ENCODE assay signal across 1 cellular context in genomic region chr19:11091343-11092153, GRCh38.
TF ChIP-seq lines count a peak whose summit lies in the region.

No MANE protein-coding gene starts in this region.

TF ChIP-seq in HepG2, 621 proteins besides CTCF, POLR2A, EP300 and RAD21 (continued from another document and continues in another):
- TF ChIP-seq, protein P1, sequence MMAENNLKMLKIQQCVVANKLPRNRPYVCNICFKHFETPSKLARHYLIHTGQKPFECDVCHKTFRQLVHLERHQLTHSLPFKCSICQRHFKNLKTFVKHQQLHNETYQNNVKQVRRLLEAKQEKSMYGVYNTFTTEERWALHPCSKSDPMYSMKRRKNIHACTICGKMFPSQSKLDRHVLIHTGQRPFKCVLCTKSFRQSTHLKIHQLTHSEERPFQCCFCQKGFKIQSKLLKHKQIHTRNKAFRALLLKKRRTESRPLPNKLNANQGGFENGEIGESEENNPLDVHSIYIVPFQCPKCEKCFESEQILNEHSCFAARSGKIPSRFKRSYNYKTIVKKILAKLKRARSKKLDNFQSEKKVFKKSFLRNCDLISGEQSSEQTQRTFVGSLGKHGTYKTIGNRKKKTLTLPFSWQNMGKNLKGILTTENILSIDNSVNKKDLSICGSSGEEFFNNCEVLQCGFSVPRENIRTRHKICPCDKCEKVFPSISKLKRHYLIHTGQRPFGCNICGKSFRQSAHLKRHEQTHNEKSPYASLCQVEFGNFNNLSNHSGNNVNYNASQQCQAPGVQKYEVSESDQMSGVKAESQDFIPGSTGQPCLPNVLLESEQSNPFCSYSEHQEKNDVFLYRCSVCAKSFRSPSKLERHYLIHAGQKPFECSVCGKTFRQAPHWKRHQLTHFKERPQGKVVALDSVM (CRISPR knock-in tag; IDR thresholded peaks at IDR 0.05), result peak; percentile 85
- TF ChIP-seq FOXC1 (CRISPR knock-in tag; IDR thresholded peaks at IDR 0.05; ENCODE audit: borderline replicate concordance) (no peak), ZNF281 (CRISPR knock-in tag; IDR thresholded peaks at IDR 0.05; ENCODE audit: borderline replicate concordance) (no peak), ZNF724P (CRISPR knock-in tag; IDR thresholded peaks at IDR 0.05; ENCODE audit: borderline replicate concordance) (no peak), ZNF672 (CRISPR knock-in tag; IDR thresholded peaks at IDR 0.05) (no peak), ZBTB44 (CRISPR knock-in tag; IDR thresholded peaks at IDR 0.05) (no peak), SRY (CRISPR knock-in tag; IDR thresholded peaks at IDR 0.05) (no peak), ZNF343 (CRISPR knock-in tag; IDR thresholded peaks at IDR 0.05) (no peak), JUNB (CRISPR knock-in tag; IDR thresholded peaks at IDR 0.05; ENCODE audit: borderline replicate concordance) (no peak), SKIL (CRISPR knock-in tag; IDR thresholded peaks at IDR 0.05; ENCODE audit: borderline replicate concordance) (no peak; the same call in 1 of the 2 replicates), REPIN1 (CRISPR knock-in tag; IDR thresholded peaks at IDR 0.05; ENCODE audit: borderline replicate concordance, low read depth) (no peak), ELF3 (CRISPR knock-in tag; IDR thresholded peaks at IDR 0.05) (peak; percentile 62; the same call in 1 of the 2 replicates), CBX1 (IDR thresholded peaks at IDR 0.05; ENCODE audit: low read depth) (no peak), GZF1 (CRISPR knock-in tag; IDR thresholded peaks at IDR 0.05) (no peak), ZNF562 (CRISPR knock-in tag; IDR thresholded peaks at IDR 0.05; ENCODE audit: borderline replicate concordance) (no peak), ZNF556 (CRISPR knock-in tag; IDR thresholded peaks at IDR 0.05; ENCODE audit: borderline replicate concordance) (no peak), KDM1A (CRISPR knock-in tag; IDR thresholded peaks at IDR 0.05) (no peak), TP53 (CRISPR knock-in tag; conservative IDR thresholded peaks at IDR 0.05) (0 out of 2 replicates have a peak, but pooled peaks have one; percentile 42), HMGA1 (CRISPR knock-in tag; conservative IDR thresholded peaks at IDR 0.05) (no peak), ZNF552 (CRISPR knock-in tag; IDR thresholded peaks at IDR 0.05; ENCODE audit: borderline replicate concordance) (no peak), ZNF768 (CRISPR knock-in tag; IDR thresholded peaks at IDR 0.05) (no peak), ARHGAP35 (CRISPR knock-in tag; IDR thresholded peaks at IDR 0.05; ENCODE audit: borderline replicate concordance) (no peak), ZNF598 (CRISPR knock-in tag; IDR thresholded peaks at IDR 0.05; ENCODE audit: borderline replicate concordance) (no peak), SYNCRIP (IDR thresholded peaks at IDR 0.05; ENCODE audit: insufficient read depth, low read depth, low read length) (no peak), ZFX (CRISPR knock-in tag; IDR thresholded peaks at IDR 0.05; ENCODE audit: low read depth) (no peak), TARDBP (CRISPR knock-in tag; IDR thresholded peaks at IDR 0.05) (no peak), NFRKB (IDR thresholded peaks at IDR 0.05) (no peak), JARID2 (CRISPR knock-in tag; IDR thresholded peaks at IDR 0.05; ENCODE audit: insufficient replicate concordance) (no peak)
- TF ChIP-seq, protein P2, sequence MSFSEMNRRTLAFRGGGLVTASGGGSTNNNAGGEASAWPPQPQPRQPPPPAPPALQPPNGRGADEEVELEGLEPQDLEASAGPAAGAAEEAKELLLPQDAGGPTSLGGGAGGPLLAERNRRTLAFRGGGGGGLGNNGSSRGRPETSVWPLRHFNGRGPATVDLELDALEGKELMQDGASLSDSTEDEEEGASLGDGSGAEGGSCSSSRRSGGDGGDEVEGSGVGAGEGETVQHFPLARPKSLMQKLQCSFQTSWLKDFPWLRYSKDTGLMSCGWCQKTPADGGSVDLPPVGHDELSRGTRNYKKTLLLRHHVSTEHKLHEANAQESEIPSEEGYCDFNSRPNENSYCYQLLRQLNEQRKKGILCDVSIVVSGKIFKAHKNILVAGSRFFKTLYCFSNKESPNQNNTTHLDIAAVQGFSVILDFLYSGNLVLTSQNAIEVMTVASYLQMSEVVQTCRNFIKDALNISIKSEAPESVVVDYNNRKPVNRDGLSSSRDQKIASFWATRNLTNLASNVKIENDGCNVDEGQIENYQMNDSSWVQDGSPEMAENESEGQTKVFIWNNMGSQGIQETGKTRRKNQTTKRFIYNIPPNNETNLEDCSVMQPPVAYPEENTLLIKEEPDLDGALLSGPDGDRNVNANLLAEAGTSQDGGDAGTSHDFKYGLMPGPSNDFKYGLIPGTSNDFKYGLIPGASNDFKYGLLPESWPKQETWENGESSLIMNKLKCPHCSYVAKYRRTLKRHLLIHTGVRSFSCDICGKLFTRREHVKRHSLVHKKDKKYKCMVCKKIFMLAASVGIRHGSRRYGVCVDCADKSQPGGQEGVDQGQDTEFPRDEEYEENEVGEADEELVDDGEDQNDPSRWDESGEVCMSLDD (CRISPR knock-in tag; IDR thresholded peaks at IDR 0.05; ENCODE audit: borderline replicate concordance), result no peak
- TF ChIP-seq, protein P3, sequence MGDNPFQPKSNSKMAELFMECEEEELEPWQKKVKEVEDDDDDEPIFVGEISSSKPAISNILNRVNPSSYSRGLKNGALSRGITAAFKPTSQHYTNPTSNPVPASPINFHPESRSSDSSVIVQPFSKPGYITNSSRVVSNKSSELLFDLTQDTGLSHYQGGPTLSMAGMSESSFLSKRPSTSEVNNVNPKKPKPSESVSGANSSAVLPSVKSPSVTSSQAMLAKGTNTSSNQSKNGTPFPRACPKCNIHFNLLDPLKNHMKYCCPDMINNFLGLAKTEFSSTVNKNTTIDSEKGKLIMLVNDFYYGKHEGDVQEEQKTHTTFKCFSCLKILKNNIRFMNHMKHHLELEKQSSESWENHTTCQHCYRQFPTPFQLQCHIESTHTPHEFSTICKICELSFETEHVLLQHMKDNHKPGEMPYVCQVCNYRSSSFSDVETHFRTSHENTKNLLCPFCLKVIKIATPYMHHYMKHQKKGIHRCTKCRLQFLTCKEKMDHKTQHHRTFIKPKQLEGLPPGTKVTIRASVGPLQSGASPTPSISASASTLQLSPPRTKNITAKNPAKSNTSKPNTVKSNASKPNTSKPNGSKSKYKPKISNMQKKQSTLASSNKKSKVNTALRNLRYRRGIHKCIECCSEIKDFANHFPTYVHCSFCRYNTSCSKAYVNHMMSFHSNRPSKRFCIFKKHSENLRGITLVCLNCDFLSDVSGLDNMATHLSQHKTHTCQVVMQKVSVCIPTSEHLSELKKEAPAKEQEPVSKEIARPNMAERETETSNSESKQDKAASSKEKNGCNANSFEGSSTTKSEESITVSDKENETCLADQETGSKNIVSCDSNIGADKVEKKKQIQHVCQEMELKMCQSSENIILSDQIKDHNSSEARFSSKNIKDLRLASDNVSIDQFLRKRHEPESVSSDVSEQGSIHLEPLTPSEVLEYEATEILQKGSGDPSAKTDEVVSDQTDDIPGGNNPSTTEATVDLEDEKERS (CRISPR knock-in tag; IDR thresholded peaks at IDR 0.05), result no peak
- TF ChIP-seq, protein P4, sequence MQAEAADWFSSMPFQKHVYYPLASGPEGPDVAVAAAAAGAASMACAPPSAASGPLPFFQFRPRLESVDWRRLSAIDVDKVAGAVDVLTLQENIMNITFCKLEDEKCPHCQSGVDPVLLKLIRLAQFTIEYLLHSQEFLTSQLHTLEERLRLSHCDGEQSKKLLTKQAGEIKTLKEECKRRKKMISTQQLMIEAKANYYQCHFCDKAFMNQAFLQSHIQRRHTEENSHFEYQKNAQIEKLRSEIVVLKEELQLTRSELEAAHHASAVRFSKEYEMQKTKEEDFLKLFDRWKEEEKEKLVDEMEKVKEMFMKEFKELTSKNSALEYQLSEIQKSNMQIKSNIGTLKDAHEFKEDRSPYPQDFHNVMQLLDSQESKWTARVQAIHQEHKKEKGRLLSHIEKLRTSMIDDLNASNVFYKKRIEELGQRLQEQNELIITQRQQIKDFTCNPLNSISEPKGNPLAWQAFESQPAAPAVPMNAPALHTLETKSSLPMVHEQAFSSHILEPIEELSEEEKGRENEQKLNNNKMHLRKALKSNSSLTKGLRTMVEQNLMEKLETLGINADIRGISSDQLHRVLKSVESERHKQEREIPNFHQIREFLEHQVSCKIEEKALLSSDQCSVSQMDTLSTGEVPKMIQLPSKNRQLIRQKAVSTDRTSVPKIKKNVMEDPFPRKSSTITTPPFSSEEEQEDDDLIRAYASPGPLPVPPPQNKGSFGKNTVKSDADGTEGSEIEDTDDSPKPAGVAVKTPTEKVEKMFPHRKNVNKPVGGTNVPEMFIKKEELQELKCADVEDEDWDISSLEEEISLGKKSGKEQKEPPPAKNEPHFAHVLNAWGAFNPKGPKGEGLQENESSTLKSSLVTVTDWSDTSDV (CRISPR knock-in tag; IDR thresholded peaks at IDR 0.05), result no peak
- TF ChIP-seq, protein P5, sequence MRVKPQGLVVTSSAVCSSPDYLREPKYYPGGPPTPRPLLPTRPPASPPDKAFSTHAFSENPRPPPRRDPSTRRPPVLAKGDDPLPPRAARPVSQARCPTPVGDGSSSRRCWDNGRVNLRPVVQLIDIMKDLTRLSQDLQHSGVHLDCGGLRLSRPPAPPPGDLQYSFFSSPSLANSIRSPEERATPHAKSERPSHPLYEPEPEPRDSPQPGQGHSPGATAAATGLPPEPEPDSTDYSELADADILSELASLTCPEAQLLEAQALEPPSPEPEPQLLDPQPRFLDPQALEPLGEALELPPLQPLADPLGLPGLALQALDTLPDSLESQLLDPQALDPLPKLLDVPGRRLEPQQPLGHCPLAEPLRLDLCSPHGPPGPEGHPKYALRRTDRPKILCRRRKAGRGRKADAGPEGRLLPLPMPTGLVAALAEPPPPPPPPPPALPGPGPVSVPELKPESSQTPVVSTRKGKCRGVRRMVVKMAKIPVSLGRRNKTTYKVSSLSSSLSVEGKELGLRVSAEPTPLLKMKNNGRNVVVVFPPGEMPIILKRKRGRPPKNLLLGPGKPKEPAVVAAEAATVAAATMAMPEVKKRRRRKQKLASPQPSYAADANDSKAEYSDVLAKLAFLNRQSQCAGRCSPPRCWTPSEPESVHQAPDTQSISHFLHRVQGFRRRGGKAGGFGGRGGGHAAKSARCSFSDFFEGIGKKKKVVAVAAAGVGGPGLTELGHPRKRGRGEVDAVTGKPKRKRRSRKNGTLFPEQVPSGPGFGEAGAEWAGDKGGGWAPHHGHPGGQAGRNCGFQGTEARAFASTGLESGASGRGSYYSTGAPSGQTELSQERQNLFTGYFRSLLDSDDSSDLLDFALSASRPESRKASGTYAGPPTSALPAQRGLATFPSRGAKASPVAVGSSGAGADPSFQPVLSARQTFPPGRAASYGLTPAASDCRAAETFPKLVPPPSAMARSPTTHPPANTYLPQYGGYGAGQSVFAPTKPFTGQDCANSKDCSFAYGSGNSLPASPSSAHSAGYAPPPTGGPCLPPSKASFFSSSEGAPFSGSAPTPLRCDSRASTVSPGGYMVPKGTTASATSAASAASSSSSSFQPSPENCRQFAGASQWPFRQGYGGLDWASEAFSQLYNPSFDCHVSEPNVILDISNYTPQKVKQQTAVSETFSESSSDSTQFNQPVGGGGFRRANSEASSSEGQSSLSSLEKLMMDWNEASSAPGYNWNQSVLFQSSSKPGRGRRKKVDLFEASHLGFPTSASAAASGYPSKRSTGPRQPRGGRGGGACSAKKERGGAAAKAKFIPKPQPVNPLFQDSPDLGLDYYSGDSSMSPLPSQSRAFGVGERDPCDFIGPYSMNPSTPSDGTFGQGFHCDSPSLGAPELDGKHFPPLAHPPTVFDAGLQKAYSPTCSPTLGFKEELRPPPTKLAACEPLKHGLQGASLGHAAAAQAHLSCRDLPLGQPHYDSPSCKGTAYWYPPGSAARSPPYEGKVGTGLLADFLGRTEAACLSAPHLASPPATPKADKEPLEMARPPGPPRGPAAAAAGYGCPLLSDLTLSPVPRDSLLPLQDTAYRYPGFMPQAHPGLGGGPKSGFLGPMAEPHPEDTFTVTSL (CRISPR knock-in tag; IDR thresholded peaks at IDR 0.05; ENCODE audit: borderline replicate concordance), result no peak
- TF ChIP-seq, protein P6, sequence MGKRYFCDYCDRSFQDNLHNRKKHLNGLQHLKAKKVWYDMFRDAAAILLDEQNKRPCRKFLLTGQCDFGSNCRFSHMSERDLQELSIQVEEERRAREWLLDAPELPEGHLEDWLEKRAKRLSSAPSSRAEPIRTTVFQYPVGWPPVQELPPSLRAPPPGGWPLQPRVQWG (CRISPR knock-in tag; IDR thresholded peaks at IDR 0.05; ENCODE audit: borderline replicate concordance, low read depth), result no peak
